ENCODE assay signal across 1 cellular context in the genomic region with DNA sequence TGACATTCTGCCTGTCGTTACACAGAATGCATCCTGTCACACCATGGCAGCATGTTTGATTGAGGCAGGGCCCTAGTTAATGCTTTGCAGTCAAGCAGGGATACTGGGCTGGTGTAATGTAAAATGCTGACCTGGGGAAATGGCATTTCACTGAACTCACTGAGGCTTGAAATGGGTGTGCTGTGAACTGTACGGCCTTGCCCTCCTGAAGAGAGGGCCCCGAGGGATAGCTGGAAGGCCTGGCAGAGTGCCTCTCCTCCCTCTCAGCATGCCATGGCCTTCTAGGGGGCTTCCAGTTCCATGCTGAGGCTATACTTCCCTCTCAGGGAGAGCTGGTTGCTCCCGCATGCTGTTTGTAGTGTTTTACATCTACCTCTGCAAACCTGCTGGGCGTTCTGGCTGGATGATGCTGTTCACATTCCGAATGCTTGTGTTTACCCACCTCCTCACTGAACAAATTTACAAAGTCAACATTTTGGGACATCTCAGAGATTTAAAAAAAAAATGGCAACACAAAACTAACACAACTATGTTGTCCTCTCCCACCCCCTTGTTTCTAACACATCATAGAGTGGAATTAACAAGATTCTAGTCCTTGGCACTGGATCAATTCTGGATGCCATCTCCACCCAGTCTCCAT.
TF ChIP-seq lines count a peak whose summit lies in the region.

No MANE protein-coding gene starts in this region.

TF ChIP-seq in GM12878, 131 proteins besides CTCF, POLR2A, EP300 and RAD21 (continued from another document):
- TF ChIP-seq ZNF592 (IDR thresholded peaks at IDR 0.05) (no peak), ZZZ3 (IDR thresholded peaks at IDR 0.05; ENCODE audit: control insufficient read depth, insufficient read length, low read depth) (no peak), NFYA (IDR thresholded peaks at IDR 0.05; ENCODE audit: borderline replicate concordance, low read depth, low read length) (no peak), BCL11A (IDR thresholded peaks at IDR 0.05; ENCODE audit: low read depth, low read length) (no peak), MTA3 (IDR thresholded peaks at IDR 0.05; ENCODE audit: borderline replicate concordance, low read length) (no peak), RB1 (IDR thresholded peaks at IDR 0.05; ENCODE audit: borderline replicate concordance) (no peak), MYC (IDR thresholded peaks at IDR 0.05; ENCODE audit: insufficient read depth, insufficient read length, insufficient replicate concordance, low read length, severe bottlenecking) (no peak), RFX5 (IDR thresholded peaks at IDR 0.05; ENCODE audit: low read depth, low read length) (no peak), EGR1 (IDR thresholded peaks at IDR 0.05; ENCODE audit: borderline replicate concordance in 1 of 2, low read depth in 2 of 2, low read length in 2 of 2) (no peak), KAT2A (conservative IDR thresholded peaks at IDR 0.05; ENCODE audit: control insufficient read depth, low read depth, low read length) (no peak), ZNF274 (IDR thresholded peaks at IDR 0.05; ENCODE audit: insufficient read depth, insufficient read length) (no peak), SUZ12 (IDR thresholded peaks at IDR 0.05; ENCODE audit: unreplicated experiment) (no peak), SMARCA5 (IDR thresholded peaks at IDR 0.05) (0 out of 2 replicates have a peak, but pooled peaks have one; percentile 3), SIN3A (IDR thresholded peaks at IDR 0.05; ENCODE audit: low read depth, low read length) (no peak), CREM (IDR thresholded peaks at IDR 0.05; ENCODE audit: low read depth) (no peak), ATF7 (IDR thresholded peaks at IDR 0.05; ENCODE audit: low read depth) (no peak), SMC3 (IDR thresholded peaks at IDR 0.05; ENCODE audit: borderline replicate concordance, low read length) (no peak), PAX5 (IDR thresholded peaks at IDR 0.05; ENCODE audit: borderline replicate concordance, low read depth, low read length) (peak; percentile 55; the same call in 1 of the 2 replicates), GATAD2B (conservative IDR thresholded peaks at IDR 0.05; ENCODE audit: low read depth) (no peak), EED (IDR thresholded peaks at IDR 0.05; ENCODE audit: low read depth) (no peak), YY1 (IDR thresholded peaks at IDR 0.05; ENCODE audit: low read depth, low read length) (peak; percentile 5; the same call in 1 of the 2 replicates), NR2F1 (conservative IDR thresholded peaks at IDR 0.05) (no peak), TARDBP (IDR thresholded peaks at IDR 0.05; ENCODE audit: borderline replicate concordance) (no peak), TCF12 (IDR thresholded peaks at IDR 0.05; ENCODE audit: low read depth, low read length) (no peak), ZNF687 (IDR thresholded peaks at IDR 0.05) (no peak), POU2F2 (IDR thresholded peaks at IDR 0.05; ENCODE audit: borderline replicate concordance, low read depth, low read length) (no peak), SMAD5 (IDR thresholded peaks at IDR 0.05; ENCODE audit: low read depth) (no peak), NFIC (IDR thresholded peaks at IDR 0.05; ENCODE audit: low read depth, low read length) (no peak), PAX8 (IDR thresholded peaks at IDR 0.05) (no peak), IKZF2 (IDR thresholded peaks at IDR 0.05) (no peak), GABPA (IDR thresholded peaks at IDR 0.05; ENCODE audit: low read depth) (no peak), MEF2B (IDR thresholded peaks at IDR 0.05; ENCODE audit: partially characterized antibody, poor library complexity, severe bottlenecking) (peak; percentile 64), POLR2AphosphoS5 (IDR thresholded peaks at IDR 0.05; ENCODE audit: low read length) (peak; percentile 49), BHLHE40 (IDR thresholded peaks at IDR 0.05; ENCODE audit: borderline replicate concordance in 1 of 2, low read depth in 2 of 2, low read length in 1 of 2) (no peak), MEF2A (IDR thresholded peaks at IDR 0.05; ENCODE audit: insufficient read depth, low read depth, low read length) (no peak)
- TF ChIP-seq, protein P1, sequence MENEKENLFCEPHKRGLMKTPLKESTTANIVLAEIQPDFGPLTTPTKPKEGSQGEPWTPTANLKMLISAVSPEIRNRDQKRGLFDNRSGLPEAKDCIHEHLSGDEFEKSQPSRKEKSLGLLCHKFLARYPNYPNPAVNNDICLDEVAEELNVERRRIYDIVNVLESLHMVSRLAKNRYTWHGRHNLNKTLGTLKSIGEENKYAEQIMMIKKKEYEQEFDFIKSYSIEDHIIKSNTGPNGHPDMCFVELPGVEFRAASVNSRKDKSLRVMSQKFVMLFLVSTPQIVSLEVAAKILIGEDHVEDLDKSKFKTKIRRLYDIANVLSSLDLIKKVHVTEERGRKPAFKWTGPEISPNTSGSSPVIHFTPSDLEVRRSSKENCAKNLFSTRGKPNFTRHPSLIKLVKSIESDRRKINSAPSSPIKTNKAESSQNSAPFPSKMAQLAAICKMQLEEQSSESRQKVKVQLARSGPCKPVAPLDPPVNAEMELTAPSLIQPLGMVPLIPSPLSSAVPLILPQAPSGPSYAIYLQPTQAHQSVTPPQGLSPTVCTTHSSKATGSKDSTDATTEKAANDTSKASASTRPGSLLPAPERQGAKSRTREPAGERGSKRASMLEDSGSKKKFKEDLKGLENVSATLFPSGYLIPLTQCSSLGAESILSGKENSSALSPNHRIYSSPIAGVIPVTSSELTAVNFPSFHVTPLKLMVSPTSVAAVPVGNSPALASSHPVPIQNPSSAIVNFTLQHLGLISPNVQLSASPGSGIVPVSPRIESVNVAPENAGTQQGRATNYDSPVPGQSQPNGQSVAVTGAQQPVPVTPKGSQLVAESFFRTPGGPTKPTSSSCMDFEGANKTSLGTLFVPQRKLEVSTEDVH (IDR thresholded peaks at IDR 0.05; ENCODE audit: low read depth, partially characterized antibody), result no peak
- TF ChIP-seq, protein P2, sequence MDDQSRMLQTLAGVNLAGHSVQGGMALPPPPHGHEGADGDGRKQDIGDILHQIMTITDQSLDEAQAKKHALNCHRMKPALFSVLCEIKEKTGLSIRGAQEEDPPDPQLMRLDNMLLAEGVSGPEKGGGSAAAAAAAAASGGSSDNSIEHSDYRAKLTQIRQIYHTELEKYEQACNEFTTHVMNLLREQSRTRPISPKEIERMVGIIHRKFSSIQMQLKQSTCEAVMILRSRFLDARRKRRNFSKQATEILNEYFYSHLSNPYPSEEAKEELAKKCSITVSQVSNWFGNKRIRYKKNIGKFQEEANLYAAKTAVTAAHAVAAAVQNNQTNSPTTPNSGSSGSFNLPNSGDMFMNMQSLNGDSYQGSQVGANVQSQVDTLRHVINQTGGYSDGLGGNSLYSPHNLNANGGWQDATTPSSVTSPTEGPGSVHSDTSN (IDR thresholded peaks at IDR 0.05; ENCODE audit: insufficient replicate concordance, low read depth, low read length), result no peak
- TF ChIP-seq, protein P3, sequence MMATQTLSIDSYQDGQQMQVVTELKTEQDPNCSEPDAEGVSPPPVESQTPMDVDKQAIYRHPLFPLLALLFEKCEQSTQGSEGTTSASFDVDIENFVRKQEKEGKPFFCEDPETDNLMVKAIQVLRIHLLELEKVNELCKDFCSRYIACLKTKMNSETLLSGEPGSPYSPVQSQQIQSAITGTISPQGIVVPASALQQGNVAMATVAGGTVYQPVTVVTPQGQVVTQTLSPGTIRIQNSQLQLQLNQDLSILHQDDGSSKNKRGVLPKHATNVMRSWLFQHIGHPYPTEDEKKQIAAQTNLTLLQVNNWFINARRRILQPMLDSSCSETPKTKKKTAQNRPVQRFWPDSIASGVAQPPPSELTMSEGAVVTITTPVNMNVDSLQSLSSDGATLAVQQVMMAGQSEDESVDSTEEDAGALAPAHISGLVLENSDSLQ (IDR thresholded peaks at IDR 0.05), result 0 out of 2 replicates have a peak, but pooled peaks have one; percentile 3
- TF ChIP-seq, protein P4, sequence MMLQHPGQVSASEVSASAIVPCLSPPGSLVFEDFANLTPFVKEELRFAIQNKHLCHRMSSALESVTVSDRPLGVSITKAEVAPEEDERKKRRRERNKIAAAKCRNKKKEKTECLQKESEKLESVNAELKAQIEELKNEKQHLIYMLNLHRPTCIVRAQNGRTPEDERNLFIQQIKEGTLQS (IDR thresholded peaks at IDR 0.05; ENCODE audit: borderline replicate concordance, extremely low read depth, low read depth, low read length), result no peak
